13 cellular contexts compared by ENCODE assay signal in the genomic region with DNA sequence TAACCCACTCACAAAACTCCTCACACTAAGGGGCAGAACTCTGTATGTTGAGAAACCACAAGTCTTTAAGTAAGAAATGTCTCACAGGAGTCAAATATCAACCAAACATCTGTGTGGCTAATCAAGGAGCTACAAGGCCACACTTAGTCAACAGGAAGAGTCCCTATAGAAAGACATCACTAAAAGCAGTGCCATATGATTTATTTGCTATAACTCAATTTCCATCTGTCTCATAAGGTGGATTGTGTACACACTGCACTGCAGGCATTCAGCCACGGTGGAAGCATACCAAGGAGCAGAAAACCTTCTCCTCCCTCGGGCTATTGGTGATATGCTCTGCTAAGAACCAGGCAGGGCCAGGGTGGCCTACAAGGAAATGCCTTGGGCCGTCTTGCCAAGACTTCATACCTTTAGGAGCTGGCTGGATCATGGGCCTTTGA.
A peak's percentile ranks its signal among the peaks of the same experiment; 100 is the strongest.
DNase-seq lines count a peak whose midpoint lies in the region; ATAC-seq and TF ChIP-seq lines count a peak whose summit lies in the region.
"Had no signal": no experiment of that assay in that cellular context is flagged by ENCODE, and none has a peak within 500 bp of the region (broad histone marks: within the 10 kb centered on the region; RNA-seq: fewer than 3 reads in every experiment).

No MANE protein-coding gene starts in this region.

- H3K9me2 ChIP-seq in Karpas-422 (replicated peaks; ENCODE audit: insufficient read depth, low read length) = no peaks in the 10 kb centered on the region

- no peak for TF ChIP-seq POLR2A in lower leg skin (IDR thresholded peaks at IDR 0.05)

- H3K4me1 Mint-ChIP-seq in IgD-negative memory B cell (peaks cover 21 to 23% (median 22%) of the 10 kb centered on the region in 3 donors), memory B cell (peaks cover 22% of the 10 kb centered on the region), osteocyte (ENCODE audit: unreplicated experiment) (peaks cover 15% of the 10 kb centered on the region)

- H3K36me3 Mint-ChIP-seq in IgD-negative memory B cell (no peaks in the 10 kb centered on the region), memory B cell (peaks cover 8% of the 10 kb centered on the region), osteocyte (ENCODE audit: unreplicated experiment) (no peaks in the 10 kb centered on the region)
- H3K36me3 Mint-ChIP-seq: natural killer cell had no signal

- H3K27ac Mint-ChIP-seq in IgD-negative memory B cell = peak overlapping the region in 2 of 3 donors; percentile 14 to 51
- H3K27ac Mint-ChIP-seq in memory B cell = peak overlapping the region; percentile 88
- no peak overlapping the region for H3K27ac Mint-ChIP-seq in osteocyte (ENCODE audit: unreplicated experiment)
- H3K27ac Mint-ChIP-seq: natural killer cell had no signal

- no peaks in the 10 kb centered on the region for H3K9me3 ChIP-seq in Karpas-422 (ENCODE audit: low read length)
- H3K9me3 ChIP-seq: upper lobe of left lung had no signal

- H4K20me1 ChIP-seq in Karpas-422 (ENCODE audit: insufficient read depth, low read depth, low read length) = no peaks in the 10 kb centered on the region

- intact Hi-C loops in lower leg skin (cut with DNase I; ENCODE audit: low total_unique reads) = no loop called here

- no peak overlapping the region for H3K4me3 ChIP-seq in lower leg skin (ENCODE audit: low read depth, poor library complexity, severe bottlenecking)
- no peak overlapping the region for H3K4me3 ChIP-seq in Karpas-422 (ENCODE audit: low read length)
- H3K4me3 ChIP-seq: upper lobe of left lung had no signal

- WGBS in lower leg skin, 2 donors = 46 to 57% methylated on average over 3 of the region's 3 CpGs

- no peaks in the 10 kb centered on the region for H3K27me3 Mint-ChIP-seq in IgD-negative memory B cell
- H3K27me3 Mint-ChIP-seq in memory B cell = no peaks in the 10 kb centered on the region
- H3K27me3 Mint-ChIP-seq in osteocyte (ENCODE audit: unreplicated experiment) = peaks cover 3% of the 10 kb centered on the region

- TF ChIP-seq CTCF in GM13977 (IDR thresholded peaks at IDR 0.05; ENCODE audit: extremely low read depth, insufficient read depth, missing control alignments) (no peak), lower leg skin (IDR thresholded peaks at IDR 0.05) (no peak), osteocyte (IDR thresholded peaks at IDR 0.05) (no peak)

- no peak overlapping the region for H2AFZ ChIP-seq in Karpas-422 (ENCODE audit: low read length)

- no peaks in the 10 kb centered on the region for H3K36me3 ChIP-seq in Karpas-422 (ENCODE audit: insufficient read depth, low read length)
- H3K36me3 ChIP-seq: upper lobe of left lung had no signal

- peak; percentile 74 for ATAC-seq in GM21737 (IDR thresholded peaks at IDR 0.05; ENCODE audit: unreplicated experiment)
- no peak for ATAC-seq in memory B cell (ENCODE audit: low read depth)

- H3K9me3 Mint-ChIP-seq in IgD-negative memory B cell = peaks cover 2 to 13% (median 5%) of the 10 kb centered on the region in 3 donors
- peaks cover 14% of the 10 kb centered on the region for H3K9me3 Mint-ChIP-seq in memory B cell
- no peaks in the 10 kb centered on the region for H3K9me3 Mint-ChIP-seq in osteocyte (ENCODE audit: unreplicated experiment)
- H3K9me3 Mint-ChIP-seq: natural killer cell had no signal

- DNase-seq in GM13977 (ENCODE audit: low spot score) = peak; percentile 18
- no peak for DNase-seq in memory B cell (ENCODE audit: low spot score in 2 of 2)
- no peak for DNase-seq in lower leg skin (ENCODE audit: low spot score in 2 of 2)
- no peak for DNase-seq in osteocyte (ENCODE audit: extremely low spot score, unreplicated experiment)
- DNase-seq in NCI-H1436 (lab: John Stamatoyannopoulos, UW) = no peak
- DNase-seq in Karpas-422 = no peak
- DNase-seq: activated naive CD4-positive, alpha-beta T cell treated with Interleukin-2 at 50 U/mL for 16 hours; Calu3; natural killer cell; NK-92 treated with Interleukin-12 subunit alpha and Interleukin-12 subunit beta, amount 100 ng/mL, for 24 hours; upper lobe of left lung had no signal

- no peak overlapping the region for H3K9ac ChIP-seq in Karpas-422 (ENCODE audit: low read length)

- H3K4me3 Mint-ChIP-seq in IgD-negative memory B cell = peak overlapping the region in 2 of 4 donors; percentile 1 to 86
- no peak overlapping the region for H3K4me3 Mint-ChIP-seq in memory B cell
- no peak overlapping the region for H3K4me3 Mint-ChIP-seq in osteocyte (ENCODE audit: unreplicated experiment)
- H3K4me3 Mint-ChIP-seq: natural killer cell had no signal

- H3K27me3 ChIP-seq in Karpas-422 (ENCODE audit: low read length) = no peaks in the 10 kb centered on the region
- H3K27me3 ChIP-seq: upper lobe of left lung had no signal

- no peak overlapping the region for H3K27ac ChIP-seq in Karpas-422 (ENCODE audit: low read length)
- H3K27ac ChIP-seq: upper lobe of left lung had no signal

- no peaks in the 10 kb centered on the region for H3K4me1 ChIP-seq in Karpas-422 (ENCODE audit: low read length)

- no peaks in the 10 kb centered on the region for H3K79me2 ChIP-seq in Karpas-422 (ENCODE audit: low read length)

- in situ Hi-C loops in GM13977 (cut with MboI; ENCODE audit: low pct_unique_long_range_greater_than_20kb, low sequenced_read_pairs, unreplicated experiment) = no loop called here

- no peak overlapping the region for H3K4me2 ChIP-seq in Karpas-422 (ENCODE audit: low read depth, low read length, poor library complexity, severe bottlenecking)
